In genomic region chr17:31273511-31273910, GRCh38 we compare ENCODE assay signal across 1 cellular context.
TF ChIP-seq lines count a peak whose summit lies in the region.

No MANE protein-coding gene starts in this region.

TF ChIP-seq in endothelial cell of umbilical vein, 7 proteins besides CTCF, POLR2A, EP300 and RAD21:
- TF ChIP-seq JUN (IDR thresholded peaks at IDR 0.05; ENCODE audit: borderline replicate concordance, insufficient read depth, insufficient read length, low read depth) (no peak), MYC (IDR thresholded peaks at IDR 0.05; ENCODE audit: low read depth, low read length) (no peak), EZH2 (IDR thresholded peaks at IDR 0.05; ENCODE audit: borderline replicate concordance, low read depth, low read length, severe bottlenecking) (no peak), POLR2AphosphoS5 (IDR thresholded peaks at IDR 0.05; ENCODE audit: insufficient read depth, low read depth, low read length) (no peak), GATA2 (IDR thresholded peaks at IDR 0.05; ENCODE audit: insufficient read depth, insufficient read length, low read depth, low read length) (no peak), MAX (IDR thresholded peaks at IDR 0.05; ENCODE audit: insufficient read depth, insufficient read length) (no peak), FOS (IDR thresholded peaks at IDR 0.05; ENCODE audit: borderline replicate concordance, insufficient read depth, low read length) (no peak)
TF ChIP-seq in endothelial cell of umbilical vein: peak in this region for 0.
